26 cellular contexts compared by ENCODE assay signal in the genomic region with DNA sequence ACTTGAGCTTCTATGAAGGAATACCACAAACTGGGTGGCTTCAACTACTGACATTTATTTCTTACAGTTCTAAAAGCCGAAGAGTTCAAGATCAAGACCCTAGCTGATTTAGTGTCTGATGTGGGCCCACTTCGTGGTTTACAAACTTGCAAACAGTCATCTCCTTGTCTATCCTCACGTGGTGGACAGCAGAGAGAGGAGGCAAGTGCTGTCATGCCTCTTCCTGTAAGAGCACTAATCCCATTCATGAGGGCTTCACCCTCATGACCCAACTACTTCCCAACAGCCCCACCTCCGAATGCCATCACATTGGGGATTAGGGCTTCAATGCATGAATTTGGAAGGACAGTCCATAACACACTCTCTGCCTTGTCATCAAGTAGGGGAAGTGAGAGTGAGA. TPM values are rescaled to one million over a fixed set of nuclear protein-coding genes. Genes with fewer than 3 reads are reported as not detected.
"Had no signal": no experiment of that assay in that cellular context is flagged by ENCODE, and none has a peak within 500 bp of the region (broad histone marks: within the 10 kb centered on the region; RNA-seq: fewer than 3 reads in every experiment).

No MANE protein-coding gene starts in this region.

- H3K27me3 ChIP-seq: gastrocnemius medialis, neutrophil, suprapubic skin, vagina had no signal

- ATAC-seq: effector memory CD8-positive, alpha-beta T cell; gastrocnemius medialis; mucosa of descending colon; natural killer cell treated with Interleukin-12 subunit alpha and Interleukin-12 subunit beta and Interleukin-15 and Interleukin-18, amount 100 ng/mL, for 72 hours; sciatic nerve; stimulated activated naive CD8-positive, alpha-beta T cell treated with anti-CD3 and anti-CD28 coated beads, Interleukin-15, amount 100 ng/mL, for 72 hours had no signal

- H3K4me3 ChIP-seq: esophagus muscularis mucosa, gastrocnemius medialis, lung, mucosa of descending colon, smooth muscle cell, suprapubic skin, vagina had no signal

- H3K27ac ChIP-seq: esophagus muscularis mucosa, gastrocnemius medialis, neutrophil, parathyroid adenoma, suprapubic skin, vagina had no signal

- H3K4me1 ChIP-seq: esophagus muscularis mucosa, gastrocnemius medialis, parathyroid adenoma, suprapubic skin had no signal

- H3K36me3 Mint-ChIP-seq: mesothelial cell of epicardium; natural killer cell treated with Interleukin-12 subunit alpha and Interleukin-12 subunit beta and Interleukin-15 and Interleukin-18, amount 100 ng/mL, for 72 hours had no signal

- H3K9me3 Mint-ChIP-seq: effector memory CD8-positive, alpha-beta T cell; mesothelial cell of epicardium; natural killer cell treated with Interleukin-12 subunit alpha and Interleukin-12 subunit beta and Interleukin-15 and Interleukin-18, amount 100 ng/mL, for 72 hours; neural crest cell; stimulated activated naive CD8-positive, alpha-beta T cell treated with anti-CD3 and anti-CD28 coated beads, Interleukin-15, amount 100 ng/mL, for 72 hours had no signal

- H3K9me3 ChIP-seq: esophagus muscularis mucosa, gastrocnemius medialis, mucosa of descending colon, neutrophil, suprapubic skin, vagina had no signal

- DNase-seq: cortex of kidney; effector memory CD8-positive, alpha-beta T cell; gastrocnemius medialis; head of caudate nucleus; kidney; mesenchymal stem cell; mucosa of descending colon; naive B cell; stimulated activated CD4-positive, alpha-beta T cell treated with anti-CD3 and anti-CD28 coated beads, Interleukin-12 subunit alpha, Interleukin-12 subunit beta, amount 100 ng/mL, for 4 hours; stimulated activated CD4-positive, alpha-beta T cell treated with anti-CD3 and anti-CD28 coated beads, Interleukin-1b, Interleukin-23, amount 100 ng/mL, for 48 hours; stimulated activated CD4-positive, alpha-beta T cell treated with anti-CD3 and anti-CD28 coated beads, Interleukin-4, amount 100 ng/mL, for 1 hour; stimulated activated CD8-positive, alpha-beta memory T cell treated with anti-CD3 and anti-CD28 coated beads, Interleukin-4, amount 100 ng/mL, for 48 hours; stimulated activated naive CD4-positive, alpha-beta T cell; stimulated activated naive CD8-positive, alpha-beta T cell treated with anti-CD3 and anti-CD28 coated beads, Interleukin-15, amount 100 ng/mL, for 72 hours had no signal

- H3K79me2 ChIP-seq: parathyroid adenoma had no signal

- H3K4me3 Mint-ChIP-seq: effector memory CD8-positive, alpha-beta T cell; mesothelial cell of epicardium; naive B cell; natural killer cell treated with Interleukin-12 subunit alpha and Interleukin-12 subunit beta and Interleukin-15 and Interleukin-18, amount 100 ng/mL, for 72 hours; neural crest cell; stimulated activated naive CD8-positive, alpha-beta T cell treated with anti-CD3 and anti-CD28 coated beads, Interleukin-15, amount 100 ng/mL, for 72 hours had no signal

- H3K4me2 ChIP-seq: smooth muscle cell had no signal

- H2AFZ ChIP-seq: parathyroid adenoma had no signal

- H3K27ac Mint-ChIP-seq: effector memory CD8-positive, alpha-beta T cell; mesothelial cell of epicardium; naive B cell; natural killer cell treated with Interleukin-12 subunit alpha and Interleukin-12 subunit beta and Interleukin-15 and Interleukin-18, amount 100 ng/mL, for 72 hours; progenitor cell of endocrine pancreas; stimulated activated naive CD8-positive, alpha-beta T cell treated with anti-CD3 and anti-CD28 coated beads, Interleukin-15, amount 100 ng/mL, for 72 hours had no signal

- H3K4me1 Mint-ChIP-seq: stimulated activated naive CD8-positive, alpha-beta T cell treated with anti-CD3 and anti-CD28 coated beads, Interleukin-15, amount 100 ng/mL, for 72 hours had no signal

- H3K36me3 ChIP-seq: esophagus muscularis mucosa, gastrocnemius medialis, neutrophil, suprapubic skin, vagina had no signal

- H3K9ac ChIP-seq: parathyroid adenoma had no signal

RNA-seq across cellular contexts. Expression of gene ISM1, which starts 15.7 kb away (rescaled TPM):
- total RNA-seq: natural killer cell treated with Interleukin-12 subunit alpha and Interleukin-12 subunit beta and Interleukin-15 and Interleukin-18, amount 100 ng/mL, for 72 hours had no signal
